Comparison of ENCODE assay signal across 15 cellular contexts in genomic region chr6:92706976-92707375, GRCh38.
"Had no signal": no experiment of that assay in that cellular context is flagged by ENCODE, and none has a peak within 500 bp of the region (broad histone marks: within the 10 kb centered on the region; RNA-seq: fewer than 3 reads in every experiment).

No MANE protein-coding gene starts in this region.

- ATAC-seq: activated CD8-positive, alpha-beta T cell treated with anti-CD3 and anti-CD28 coated beads, Interleukin-2, amount 10 ng/mL, durations not matched to agents 7 days and 5 days; activated naive CD8-positive, alpha-beta T cell treated with anti-CD3 and anti-CD28 coated beads, Interleukin-2, amount 50 U/mL, for 24 hours; activated T-cell treated with anti-CD3 and anti-CD28 coated beads, Interleukin-2, amount 50 U/mL, for 72 hours; left ventricle myocardium superior; right cardiac atrium; stimulated activated naive CD8-positive, alpha-beta T cell treated with anti-CD3 and anti-CD28 coated beads, Interleukin-15, amount 100 ng/mL, for 72 hours had no signal

- DNase-seq: activated B cell treated with CpG ODN at 0.5 μM for 24 hours; activated CD4-positive, alpha-beta T cell treated with anti-CD3 and anti-CD28 coated beads for 48 hours; activated CD8-positive, alpha-beta memory T cell treated with anti-CD3 and anti-CD28 coated beads, Interleukin-2, amount 50 U/mL, for 48 hours; activated CD8-positive, alpha-beta T cell treated with anti-CD3 and anti-CD28 coated beads, Interleukin-2, amount 10 ng/mL, durations not matched to agents 7 days and 5 days; activated naive CD4-positive, alpha-beta T cell treated with Interleukin-2 at 50 U/mL for 16 hours; activated naive CD8-positive, alpha-beta T cell treated with anti-CD3 and anti-CD28 coated beads, Interleukin-2, amount 50 U/mL, for 24 hours; activated T-cell treated with anti-CD3 and anti-CD28 coated beads, Interleukin-2, amount 50 U/mL, for 72 hours; aorta; left ventricle myocardium superior; mesendoderm; right cardiac atrium; stimulated activated naive CD8-positive, alpha-beta T cell treated with anti-CD3 and anti-CD28 coated beads, Interleukin-15, amount 100 ng/mL, for 72 hours had no signal

- H3K4me1 ChIP-seq: breast epithelium had no signal

- H3K4me1 Mint-ChIP-seq: activated B cell treated with CpG ODN at 0.5 μM for 24 hours; activated naive CD8-positive, alpha-beta T cell treated with anti-CD3 and anti-CD28 coated beads, Interleukin-2, amount 50 U/mL, for 24 hours; stimulated activated naive CD8-positive, alpha-beta T cell treated with anti-CD3 and anti-CD28 coated beads, Interleukin-15, amount 100 ng/mL, for 72 hours had no signal

- H3K4me3 Mint-ChIP-seq: activated B cell treated with CpG ODN at 0.5 μM for 24 hours; activated CD8-positive, alpha-beta T cell treated with anti-CD3 and anti-CD28 coated beads, Interleukin-2, amount 10 ng/mL, durations not matched to agents 7 days and 5 days; activated naive CD8-positive, alpha-beta T cell treated with anti-CD3 and anti-CD28 coated beads, Interleukin-2, amount 50 U/mL, for 24 hours; activated T-cell treated with anti-CD3 and anti-CD28 coated beads, Interleukin-2, amount 50 U/mL, for 72 hours; stimulated activated naive CD8-positive, alpha-beta T cell treated with anti-CD3 and anti-CD28 coated beads, Interleukin-15, amount 100 ng/mL, for 72 hours; type B pancreatic cell had no signal

- H3K27ac Mint-ChIP-seq: activated B cell treated with CpG ODN at 0.5 μM for 24 hours; activated CD8-positive, alpha-beta T cell treated with anti-CD3 and anti-CD28 coated beads, Interleukin-2, amount 10 ng/mL, durations not matched to agents 7 days and 5 days; activated naive CD8-positive, alpha-beta T cell treated with anti-CD3 and anti-CD28 coated beads, Interleukin-2, amount 50 U/mL, for 24 hours; activated T-cell treated with anti-CD3 and anti-CD28 coated beads, Interleukin-2, amount 50 U/mL, for 72 hours; progenitor cell of endocrine pancreas; stimulated activated naive CD8-positive, alpha-beta T cell treated with anti-CD3 and anti-CD28 coated beads, Interleukin-15, amount 100 ng/mL, for 72 hours; type B pancreatic cell had no signal

- H3K27ac ChIP-seq: breast epithelium had no signal

- H3K4me3 ChIP-seq: breast epithelium had no signal

- H3K9me3 Mint-ChIP-seq: type B pancreatic cell had no signal

- H3K36me3 Mint-ChIP-seq: type B pancreatic cell had no signal

- H3K36me3 ChIP-seq: breast epithelium had no signal

- H3K27me3 Mint-ChIP-seq: activated B cell treated with CpG ODN at 0.5 μM for 24 hours; activated naive CD8-positive, alpha-beta T cell treated with anti-CD3 and anti-CD28 coated beads, Interleukin-2, amount 50 U/mL, for 24 hours; progenitor cell of endocrine pancreas; stimulated activated naive CD8-positive, alpha-beta T cell treated with anti-CD3 and anti-CD28 coated beads, Interleukin-15, amount 100 ng/mL, for 72 hours; type B pancreatic cell had no signal

- H3K27me3 ChIP-seq: breast epithelium had no signal

- H3K9me3 ChIP-seq: breast epithelium had no signal
